In genomic region chr3:88075497-88075896, GRCh38 we compare ENCODE assay signal across 15 cellular contexts.
"Had no signal": no experiment of that assay in that cellular context is flagged by ENCODE, and none has a peak within 500 bp of the region (broad histone marks: within the 10 kb centered on the region; RNA-seq: fewer than 3 reads in every experiment).

No MANE protein-coding gene starts in this region.

- H3K4me3 ChIP-seq: coronary artery, gastroesophageal sphincter, heart left ventricle, spleen, tibial artery had no signal

- DNase-seq: activated CD4-positive, alpha-beta T cell treated with anti-CD3 and anti-CD28 coated beads, Interleukin-2, amount 50 U/mL, for 4 hours; activated CD4-positive, CD25-positive, alpha-beta regulatory T cell treated with anti-CD3 and anti-CD28 coated beads, Interleukin-2, amount 50 U/mL, for 72 hours; activated naive CD4-positive, alpha-beta T cell; aorta; brain microvascular endothelial cell; heart left ventricle; naive thymus-derived CD4-positive, alpha-beta T cell; nucleus accumbens; spleen; stimulated activated CD8-positive, alpha-beta memory T cell treated with anti-CD3 and anti-CD28 coated beads, Interleukin-4, amount 100 ng/mL, for 48 hours; stimulated activated naive CD4-positive, alpha-beta T cell treated with Interleukin-2 at 50 U/mL for 16 hours; substantia nigra; tibial artery had no signal

- ATAC-seq: gastroesophageal sphincter; heart left ventricle; naive thymus-derived CD4-positive, alpha-beta T cell had no signal

- H3K27ac ChIP-seq: brain microvascular endothelial cell, coronary artery, gastroesophageal sphincter, spleen, tibial artery had no signal
